ENCODE assay signal across 14 cellular contexts in the genomic region with DNA sequence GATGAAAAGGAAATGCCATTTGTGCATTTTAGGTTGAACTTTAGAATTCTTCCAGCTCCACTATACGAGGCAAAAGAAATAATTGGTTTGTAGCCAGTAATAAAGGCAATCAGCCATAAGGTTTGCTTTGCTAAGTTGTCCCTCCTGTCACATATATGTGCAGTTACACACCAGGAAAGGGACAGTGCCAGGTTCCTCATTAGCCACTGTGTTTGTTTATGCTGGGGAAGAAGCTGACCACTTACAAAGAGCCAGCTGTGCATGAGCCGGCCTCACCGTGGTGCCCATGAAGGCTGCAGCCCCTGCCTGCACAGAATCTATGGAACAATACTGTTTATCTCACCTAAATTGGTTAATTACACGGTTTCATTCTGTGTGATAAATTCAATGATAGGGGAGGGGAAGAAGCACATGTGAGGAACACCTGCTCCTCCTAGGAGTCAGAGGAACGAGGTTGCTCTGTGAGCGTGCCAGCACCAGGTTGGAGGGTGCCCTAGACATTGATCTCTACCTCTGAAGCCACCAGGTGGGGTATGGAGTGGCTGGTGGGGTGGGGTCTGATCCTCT.
"Had no signal": no experiment of that assay in that cellular context is flagged by ENCODE, and none has a peak within 500 bp of the region (broad histone marks: within the 10 kb centered on the region; RNA-seq: fewer than 3 reads in every experiment).

No MANE protein-coding gene starts in this region.

- ATAC-seq: activated CD4-positive, alpha-beta T cell treated with anti-CD3 and anti-CD28 coated beads for 36 hours; stimulated activated effector memory CD8-positive, alpha-beta T cell treated with anti-CD3 and anti-CD28 coated beads, Interleukin-12 subunit alpha, Interleukin-12 subunit beta, amount 100 ng/mL, for 72 hours had no signal

- DNase-seq: activated CD4-positive, alpha-beta memory T cell treated with anti-CD3 and anti-CD28 coated beads, Interleukin-2, amount 10 ng/mL, durations not matched to agents 7 days and 5 days; activated CD4-positive, alpha-beta T cell treated with anti-CD3 and anti-CD28 coated beads for 36 hours; activated effector memory CD4-positive, alpha-beta T cell treated with anti-CD3 and anti-CD28 coated beads, Interleukin-2, amount 50 U/mL, for 16 hours; activated T-cell treated with anti-CD3 and anti-CD28 coated beads, Interleukin-2, amount 50 U/mL, for 48 hours; kidney; left ventricle myocardium inferior; naive B cell had no signal

- H3K4me3 ChIP-seq: adrenal gland, cardiac muscle cell, hepatocyte, left ventricle myocardium inferior, neural progenitor cell had no signal

- H3K4me1 Mint-ChIP-seq: activated CD4-positive, alpha-beta memory T cell treated with anti-CD3 and anti-CD28 coated beads, Interleukin-2, amount 10 ng/mL, durations not matched to agents 7 days and 5 days; activated CD4-positive, alpha-beta T cell treated with anti-CD3 and anti-CD28 coated beads for 36 hours; activated naive CD4-positive, alpha-beta T cell treated with anti-CD3 and anti-CD28 coated beads, Interleukin-2, amount 50 U/mL, for 24 hours; naive B cell; stimulated activated effector memory CD8-positive, alpha-beta T cell treated with anti-CD3 and anti-CD28 coated beads, Interleukin-12 subunit alpha, Interleukin-12 subunit beta, amount 100 ng/mL, for 72 hours had no signal

- H3K9me3 ChIP-seq: adrenal gland had no signal

- H3K27ac Mint-ChIP-seq: activated CD4-positive, alpha-beta memory T cell treated with anti-CD3 and anti-CD28 coated beads, Interleukin-2, amount 10 ng/mL, durations not matched to agents 7 days and 5 days; activated CD4-positive, alpha-beta T cell treated with anti-CD3 and anti-CD28 coated beads for 36 hours; activated naive CD4-positive, alpha-beta T cell treated with anti-CD3 and anti-CD28 coated beads, Interleukin-2, amount 50 U/mL, for 24 hours; naive B cell; neural progenitor cell; stimulated activated effector memory CD8-positive, alpha-beta T cell treated with anti-CD3 and anti-CD28 coated beads, Interleukin-12 subunit alpha, Interleukin-12 subunit beta, amount 100 ng/mL, for 72 hours had no signal

- H3K27ac ChIP-seq: adrenal gland, cardiac muscle cell, hepatocyte, left ventricle myocardium inferior, neural progenitor cell, parathyroid adenoma had no signal

- H3K4me3 Mint-ChIP-seq: activated CD4-positive, alpha-beta memory T cell treated with anti-CD3 and anti-CD28 coated beads, Interleukin-2, amount 10 ng/mL, durations not matched to agents 7 days and 5 days; activated CD4-positive, alpha-beta T cell treated with anti-CD3 and anti-CD28 coated beads for 36 hours; activated naive CD4-positive, alpha-beta T cell treated with anti-CD3 and anti-CD28 coated beads, Interleukin-2, amount 50 U/mL, for 24 hours; naive B cell; neural progenitor cell; stimulated activated effector memory CD8-positive, alpha-beta T cell treated with anti-CD3 and anti-CD28 coated beads, Interleukin-12 subunit alpha, Interleukin-12 subunit beta, amount 100 ng/mL, for 72 hours had no signal

- H3K36me3 ChIP-seq: adrenal gland, cardiac muscle cell, left ventricle myocardium inferior, neural progenitor cell had no signal

- H3K27me3 Mint-ChIP-seq: activated CD4-positive, alpha-beta memory T cell treated with anti-CD3 and anti-CD28 coated beads, Interleukin-2, amount 10 ng/mL, durations not matched to agents 7 days and 5 days had no signal

- H3K36me3 Mint-ChIP-seq: activated naive CD4-positive, alpha-beta T cell treated with anti-CD3 and anti-CD28 coated beads, Interleukin-2, amount 50 U/mL, for 24 hours; neural progenitor cell; stimulated activated effector memory CD8-positive, alpha-beta T cell treated with anti-CD3 and anti-CD28 coated beads, Interleukin-12 subunit alpha, Interleukin-12 subunit beta, amount 100 ng/mL, for 72 hours had no signal

- H3K9ac ChIP-seq: neural progenitor cell, parathyroid adenoma had no signal
